Comparison of ENCODE assay signal across 14 cellular contexts in genomic region chr1:150387200-150387599, GRCh38. TPM values are rescaled to one million over a fixed set of nuclear protein-coding genes. Genes with fewer than 3 reads are reported as not detected.
A peak's percentile ranks its signal among the peaks of the same experiment; 100 is the strongest.
DNase-seq lines count a peak whose midpoint lies in the region; ATAC-seq and TF ChIP-seq lines count a peak whose summit lies in the region.
"Had no signal": no experiment of that assay in that cellular context is flagged by ENCODE, and none has a peak within 500 bp of the region (broad histone marks: within the 10 kb centered on the region; RNA-seq: fewer than 3 reads in every experiment).

No MANE protein-coding gene starts in this region.

- H3K4me1 ChIP-seq in right lobe of liver (peaks cover 0 to 42% (median 6%) of the 10 kb centered on the region in 4 donors), HAP-1 (0 out of 2 replicates have a peak, but pooled peaks cover 3% of the 10 kb centered on the region)
- H3K4me1 ChIP-seq: SJSA1 had no signal

- DNase-seq in NCI-H510A treated with DMSO at 0.1 percent for 48 hours (lab: John Stamatoyannopoulos, UW) (peak; percentile 5), NCI-H510A (lab: John Stamatoyannopoulos, UW) (no peak), DMS53 treated with DMSO at 0.1 percent for 48 hours (lab: John Stamatoyannopoulos, UW; ENCODE audit: unreplicated experiment) (peak; percentile 55), RPMI8226 (peak; percentile 67), right lobe of liver (no peak), NCI-H446 (lab: John Stamatoyannopoulos, UW) (no peak), HAP-1 (ENCODE audit: low spot score in 2 of 2) (no peak)
- DNase-seq: left cardiac atrium, NCI-H526, nucleus accumbens had no signal

- no peak overlapping the region for H3K4me3 ChIP-seq in right lobe of liver
- no peak overlapping the region for H3K4me3 ChIP-seq in HAP-1
- H3K4me3 ChIP-seq: breast epithelium, SJSA1 had no signal

- in situ Hi-C loops in HAP-1 (cut with MboI; ENCODE audit: low sequenced_read_pairs): no loop called here

- H3K36me3 ChIP-seq in right lobe of liver: no peaks in the 10 kb centered on the region
- no peaks in the 10 kb centered on the region; the same call in 1 of the 2 replicates for H3K36me3 ChIP-seq in HAP-1 (replicated peaks)
- H3K36me3 ChIP-seq: breast epithelium, SJSA1 had no signal

- H3K9me3 ChIP-seq in right lobe of liver (no peaks in the 10 kb centered on the region), HAP-1 (no peaks in the 10 kb centered on the region)
- H3K9me3 ChIP-seq: breast epithelium, SJSA1 had no signal

- no peak for TF ChIP-seq POLR2A in right lobe of liver (IDR thresholded peaks at IDR 0.05)

- peak overlapping the region in 2 of 3 donors; percentile 52 to 62 for H3K27ac ChIP-seq in right lobe of liver
- H3K27ac ChIP-seq: breast epithelium, SJSA1, VCaP had no signal

- intact Hi-C loops in right lobe of liver (cut with DNase I): no loop called here

- ATAC-seq in right lobe of liver (peak; percentile 70 to 86 (median 80)), GM18873 (IDR thresholded peaks at IDR 0.05; ENCODE audit: low FRiP score, unreplicated experiment) (no peak)
- ATAC-seq: left cardiac atrium had no signal

- no peaks in the 10 kb centered on the region for H3K27me3 ChIP-seq in right lobe of liver
- H3K27me3 ChIP-seq in HAP-1 (ENCODE audit: low read depth): no peaks in the 10 kb centered on the region
- H3K27me3 ChIP-seq: breast epithelium, SJSA1 had no signal

- no peak for TF ChIP-seq CTCF in right lobe of liver (IDR thresholded peaks at IDR 0.05)

RNA-seq across cellular contexts. Expression of gene RPRD2, which starts 23.3 kb away (rescaled TPM):
- total RNA-seq in right lobe of liver: 10 to 100 TPM in 4 of 6 experiments, 1 to 10 TPM in 2; 8.9 to 17.5 (median 11.0) TPM

Comparison
In these comparisons a context has a peak if more than half of its experiments do, and no peak if none do; other contexts are left out.
1. DNase-seq: peak in NCI-H510A treated with DMSO at 0.1 percent for 48 hours (single experiment), DMS53 treated with DMSO at 0.1 percent for 48 hours (single experiment) and RPMI8226 (single experiment); none in NCI-H510A (single experiment), right lobe of liver (0 of 3), NCI-H446 (0 of 2) and HAP-1 (0 of 2).